6 cellular contexts compared by ENCODE assay signal in genomic region chr14:103521438-103521961, GRCh38. TPM values are rescaled to one million over a fixed set of nuclear protein-coding genes. Genes with fewer than 3 reads are reported as not detected.
A peak's percentile ranks its signal among the peaks of the same experiment; 100 is the strongest.
DNase-seq lines count a peak whose midpoint lies in the region; ATAC-seq lines count a peak whose summit lies in the region.

No MANE protein-coding gene starts in this region.

- POLR2A ChIA-PET in activated CD8-positive, alpha-beta T cell treated with anti-CD3 and anti-CD28 coated beads, Interleukin-2, amount 10 ng/mL, durations not matched to agents 7 days and 5 days (lab: Charles Lee), result no interaction called here

- no peak overlapping the region for H3K27ac Mint-ChIP-seq in activated CD8-positive, alpha-beta T cell treated with anti-CD3 and anti-CD28 coated beads, Interleukin-2, amount 10 ng/mL, durations not matched to agents 7 days and 5 days

- no peaks in the 10 kb centered on the region for H3K9me3 Mint-ChIP-seq in activated CD8-positive, alpha-beta T cell treated with anti-CD3 and anti-CD28 coated beads, Interleukin-2, amount 10 ng/mL, durations not matched to agents 7 days and 5 days (ENCODE audit: insufficient read depth)

- CTCF ChIA-PET in activated CD8-positive, alpha-beta T cell treated with anti-CD3 and anti-CD28 coated beads, Interleukin-2, amount 10 ng/mL, durations not matched to agents 7 days and 5 days (lab: Charles Lee), result interaction anchor here (0.8 to 2.1 kb wide), 7 partner anchors 10 to 35 kb away, joined by 3 to 6 read pairs (median 4); no protein-coding TSS in a partner anchor

- peaks cover 27% of the 10 kb centered on the region for H3K27me3 ChIP-seq in mononuclear cell (ENCODE audit: insufficient read depth, low read length)

- H3K4me3 Mint-ChIP-seq in activated CD8-positive, alpha-beta T cell treated with anti-CD3 and anti-CD28 coated beads, Interleukin-2, amount 10 ng/mL, durations not matched to agents 7 days and 5 days, result no peak overlapping the region

- H3K36me3 Mint-ChIP-seq in activated CD8-positive, alpha-beta T cell treated with anti-CD3 and anti-CD28 coated beads, Interleukin-2, amount 10 ng/mL, durations not matched to agents 7 days and 5 days (ENCODE audit: low read depth), result no peaks in the 10 kb centered on the region

- H3K4me3 ChIP-seq in mononuclear cell (ENCODE audit: low read length), result peak overlapping the region; percentile 24

- no peak for DNase-seq in activated CD8-positive, alpha-beta T cell treated with anti-CD3 and anti-CD28 coated beads, Interleukin-2, amount 10 ng/mL, durations not matched to agents 7 days and 5 days
- no peak for DNase-seq in NCI-H187 treated with DMSO at 0.1 percent for 48 hours (lab: John Stamatoyannopoulos, UW)

- peaks cover 12% of the 10 kb centered on the region for H3K27me3 Mint-ChIP-seq in activated CD8-positive, alpha-beta T cell treated with anti-CD3 and anti-CD28 coated beads, Interleukin-2, amount 10 ng/mL, durations not matched to agents 7 days and 5 days (ENCODE audit: low read depth)

- ATAC-seq in GM19351 (IDR thresholded peaks at IDR 0.05; ENCODE audit: unreplicated experiment) (peak; percentile 10), HG03469 (IDR thresholded peaks at IDR 0.05; ENCODE audit: unreplicated experiment) (no peak), HG02981 (IDR thresholded peaks at IDR 0.05; ENCODE audit: unreplicated experiment) (no peak)
- peak; percentile 16 for ATAC-seq in activated CD8-positive, alpha-beta T cell treated with anti-CD3 and anti-CD28 coated beads, Interleukin-2, amount 10 ng/mL, durations not matched to agents 7 days and 5 days

- H3K4me1 ChIP-seq in mononuclear cell (ENCODE audit: insufficient read depth, low read length), result peaks cover 36% of the 10 kb centered on the region

- no peaks in the 10 kb centered on the region for H3K9me3 ChIP-seq in mononuclear cell (ENCODE audit: low read depth, low read length)

- peaks cover 23% of the 10 kb centered on the region for H3K4me1 Mint-ChIP-seq in activated CD8-positive, alpha-beta T cell treated with anti-CD3 and anti-CD28 coated beads, Interleukin-2, amount 10 ng/mL, durations not matched to agents 7 days and 5 days (ENCODE audit: low read depth)

RNA-seq across cellular contexts. Expression of gene CKB, which starts 1.1 kb away (rescaled TPM):
- total RNA-seq in activated CD8-positive, alpha-beta T cell treated with anti-CD3 and anti-CD28 coated beads, Interleukin-2, amount 10 ng/mL, durations not matched to agents 7 days and 5 days, result 1 to 10 TPM; 2.2 to 2.7 TPM
- 6.4 TPM for total RNA-seq in mononuclear cell

RNA-seq across cellular contexts. Expression of gene TRMT61A, which starts 7.5 kb away (rescaled TPM):
- total RNA-seq in activated CD8-positive, alpha-beta T cell treated with anti-CD3 and anti-CD28 coated beads, Interleukin-2, amount 10 ng/mL, durations not matched to agents 7 days and 5 days, result 1 to 10 TPM; 8.5 to 8.8 TPM
- total RNA-seq in mononuclear cell, result 7.2 TPM

RNA-seq across cellular contexts. Expression of gene BAG5, which starts 41.0 kb away (rescaled TPM):
- 10 to 100 TPM; 31.1 to 33.2 TPM for total RNA-seq in activated CD8-positive, alpha-beta T cell treated with anti-CD3 and anti-CD28 coated beads, Interleukin-2, amount 10 ng/mL, durations not matched to agents 7 days and 5 days
- 45.8 TPM for total RNA-seq in mononuclear cell

RNA-seq across cellular contexts. Expression of gene COA8, which starts 41.3 kb away (rescaled TPM):
- 10 to 100 TPM; 28.3 to 34.3 TPM for total RNA-seq in activated CD8-positive, alpha-beta T cell treated with anti-CD3 and anti-CD28 coated beads, Interleukin-2, amount 10 ng/mL, durations not matched to agents 7 days and 5 days
- 11.3 TPM for total RNA-seq in mononuclear cell

Comparison
In these comparisons a context has a peak if more than half of its experiments do, and no peak if none do; other contexts are left out.
1. ATAC-seq: peak in GM19351 (single experiment) and activated CD8-positive, alpha-beta T cell treated with anti-CD3 and anti-CD28 coated beads, Interleukin-2, amount 10 ng/mL, durations not matched to agents 7 days and 5 days (single experiment); none in HG03469 (single experiment) and HG02981 (single experiment).